ENCODE assay signal across 1 cellular context in the genomic region with DNA sequence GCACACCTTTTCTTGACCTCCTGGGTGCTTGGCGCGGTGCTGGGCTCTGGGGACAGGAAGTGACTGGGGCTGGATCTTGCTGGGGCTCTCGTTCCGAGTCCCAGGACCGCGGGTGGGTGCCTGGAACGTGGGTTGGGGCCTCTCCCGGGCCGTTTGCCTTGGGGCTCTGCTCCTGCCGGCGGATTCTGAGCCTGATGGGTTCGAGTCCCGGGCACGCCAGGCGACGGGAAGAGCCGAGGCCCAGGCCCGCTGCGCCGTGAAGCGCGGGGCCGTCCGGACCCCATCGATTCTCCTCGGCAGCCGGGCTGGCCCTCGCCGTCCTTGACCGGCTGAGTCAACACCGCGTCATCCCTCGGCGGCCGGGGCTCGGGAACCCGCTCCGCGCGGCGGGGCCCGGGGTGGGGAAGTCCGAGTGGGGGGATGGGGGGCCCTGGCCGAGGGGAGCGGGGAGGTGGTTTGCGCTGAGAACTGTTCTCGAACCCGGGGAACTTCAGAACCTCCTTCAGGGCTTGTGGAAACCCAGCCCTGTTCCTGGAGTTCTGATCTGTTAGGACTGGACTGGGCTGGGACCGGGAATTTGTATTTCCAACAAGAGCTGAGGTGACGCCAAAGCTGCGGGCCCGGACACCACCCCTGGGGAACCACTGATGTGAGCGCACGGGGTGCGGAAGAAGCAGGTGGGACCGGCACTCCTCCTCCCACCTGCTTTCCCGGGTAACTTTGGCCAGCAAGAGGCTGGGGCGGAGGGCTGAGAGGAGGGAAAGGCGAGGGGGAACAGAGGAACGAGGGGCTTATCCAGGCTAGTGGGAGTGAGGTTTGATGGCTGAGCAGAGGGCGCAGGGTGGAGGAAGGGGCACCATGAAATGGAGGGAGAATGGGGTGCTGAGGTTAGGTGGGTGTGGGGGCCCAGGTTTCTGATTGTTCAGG.
TF ChIP-seq lines count a peak whose summit lies in the region.

No MANE protein-coding gene starts in this region.

TF ChIP-seq in HEK293, 187 proteins besides CTCF, POLR2A, EP300 and RAD21 (continued from another document):
- TF ChIP-seq, protein P1, sequence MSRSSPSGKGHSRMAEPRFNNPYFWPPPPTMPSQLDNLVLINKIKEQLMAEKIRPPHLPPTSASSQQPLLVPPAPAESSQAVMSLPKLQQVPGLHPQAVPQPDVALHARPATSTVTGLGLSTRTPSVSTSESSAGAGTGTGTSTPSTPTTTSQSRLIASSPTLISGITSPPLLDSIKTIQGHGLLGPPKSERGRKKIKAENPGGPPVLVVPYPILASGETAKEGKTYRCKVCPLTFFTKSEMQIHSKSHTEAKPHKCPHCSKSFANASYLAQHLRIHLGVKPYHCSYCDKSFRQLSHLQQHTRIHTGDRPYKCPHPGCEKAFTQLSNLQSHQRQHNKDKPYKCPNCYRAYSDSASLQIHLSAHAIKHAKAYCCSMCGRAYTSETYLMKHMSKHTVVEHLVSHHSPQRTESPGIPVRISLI (tag by site-specific recombination; IDR thresholded peaks at IDR 0.05), result no peak
- TF ChIP-seq, protein P2, sequence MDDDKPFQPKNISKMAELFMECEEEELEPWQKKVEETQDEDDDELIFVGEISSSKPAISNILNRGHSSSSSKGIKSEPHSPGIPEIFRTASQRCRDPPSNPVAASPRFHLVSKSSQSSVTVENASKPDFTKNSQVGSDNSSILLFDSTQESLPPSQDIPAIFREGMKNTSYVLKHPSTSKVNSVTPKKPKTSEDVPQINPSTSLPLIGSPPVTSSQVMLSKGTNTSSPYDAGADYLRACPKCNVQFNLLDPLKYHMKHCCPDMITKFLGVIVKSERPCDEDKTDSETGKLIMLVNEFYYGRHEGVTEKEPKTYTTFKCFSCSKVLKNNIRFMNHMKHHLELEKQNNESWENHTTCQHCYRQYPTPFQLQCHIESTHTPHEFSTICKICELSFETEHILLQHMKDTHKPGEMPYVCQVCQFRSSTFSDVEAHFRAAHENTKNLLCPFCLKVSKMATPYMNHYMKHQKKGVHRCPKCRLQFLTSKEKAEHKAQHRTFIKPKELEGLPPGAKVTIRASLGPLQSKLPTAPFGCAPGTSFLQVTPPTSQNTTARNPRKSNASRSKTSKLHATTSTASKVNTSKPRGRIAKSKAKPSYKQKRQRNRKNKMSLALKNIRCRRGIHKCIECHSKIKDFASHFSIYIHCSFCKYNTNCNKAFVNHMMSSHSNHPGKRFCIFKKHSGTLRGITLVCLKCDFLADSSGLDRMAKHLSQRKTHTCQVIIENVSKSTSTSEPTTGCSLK (tag by site-specific recombination; IDR thresholded peaks at IDR 0.05), result no peak
- TF ChIP-seq, protein P3, sequence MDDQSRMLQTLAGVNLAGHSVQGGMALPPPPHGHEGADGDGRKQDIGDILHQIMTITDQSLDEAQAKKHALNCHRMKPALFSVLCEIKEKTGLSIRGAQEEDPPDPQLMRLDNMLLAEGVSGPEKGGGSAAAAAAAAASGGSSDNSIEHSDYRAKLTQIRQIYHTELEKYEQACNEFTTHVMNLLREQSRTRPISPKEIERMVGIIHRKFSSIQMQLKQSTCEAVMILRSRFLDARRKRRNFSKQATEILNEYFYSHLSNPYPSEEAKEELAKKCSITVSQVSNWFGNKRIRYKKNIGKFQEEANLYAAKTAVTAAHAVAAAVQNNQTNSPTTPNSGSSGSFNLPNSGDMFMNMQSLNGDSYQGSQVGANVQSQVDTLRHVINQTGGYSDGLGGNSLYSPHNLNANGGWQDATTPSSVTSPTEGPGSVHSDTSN (CRISPR knock-in tag; IDR thresholded peaks at IDR 0.05), result no peak
- TF ChIP-seq TSHZ1 (tag by site-specific recombination; IDR thresholded peaks at IDR 0.05; ENCODE audit: borderline replicate concordance) (no peak), EGR2 (tag by site-specific recombination; IDR thresholded peaks at IDR 0.05; ENCODE audit: low read depth) (no peak)
